ENCODE assay signal across 1 cellular context in genomic region chr11:46700251-46701077, GRCh38.
TF ChIP-seq lines count a peak whose summit lies in the region.

ARHGAP1 (minus strand) TSS chr11:46700619; CDS start chr11:46696107, 4,512 bp downstream.
ZNF408 (plus strand) TSS chr11:46701031; CDS start chr11:46701048, 17 bp downstream.

TF ChIP-seq in WTC11, 78 proteins besides CTCF, POLR2A, EP300 and RAD21 (continued from another document):
- TF ChIP-seq ZNF532 (CRISPR knock-in tag; IDR thresholded peaks at IDR 0.05; ENCODE audit: borderline replicate concordance) (no peak), ATF6 (CRISPR knock-in tag; IDR thresholded peaks at IDR 0.05) (no peak), MAX (CRISPR knock-in tag; IDR thresholded peaks at IDR 0.05) (peak; percentile 27; the same call in 1 of the 2 replicates), SP1 (CRISPR knock-in tag; conservative IDR thresholded peaks at IDR 0.05) (peak; percentile 94), ZNF281 (CRISPR knock-in tag; IDR thresholded peaks at IDR 0.05) (no peak), PREB (CRISPR knock-in tag; IDR thresholded peaks at IDR 0.05; ENCODE audit: borderline replicate concordance) (no peak), ATF1 (CRISPR knock-in tag; IDR thresholded peaks at IDR 0.05) (no peak), ERG (CRISPR knock-in tag; IDR thresholded peaks at IDR 0.05) (no peak), IRF1 (CRISPR knock-in tag; IDR thresholded peaks at IDR 0.05) (no peak), NFE2L1 (CRISPR knock-in tag; IDR thresholded peaks at IDR 0.05) (no peak), AR (CRISPR knock-in tag; IDR thresholded peaks at IDR 0.05) (no peak; the same call in 1 of the 2 replicates), NFYB (CRISPR knock-in tag; conservative IDR thresholded peaks at IDR 0.05; ENCODE audit: low read depth) (no peak), GRHL2 (CRISPR knock-in tag; IDR thresholded peaks at IDR 0.05; ENCODE audit: insufficient replicate concordance, severe bottlenecking) (no peak), NFATC4 (CRISPR knock-in tag; IDR thresholded peaks at IDR 0.05) (no peak), ELF4 (CRISPR knock-in tag; IDR thresholded peaks at IDR 0.05; ENCODE audit: low read depth) (no peak), NR3C1 (CRISPR knock-in tag; conservative IDR thresholded peaks at IDR 0.05; ENCODE audit: low read depth) (no peak), RELA (CRISPR knock-in tag; IDR thresholded peaks at IDR 0.05; ENCODE audit: borderline replicate concordance) (no peak), MYBL2 (CRISPR knock-in tag; IDR thresholded peaks at IDR 0.05) (no peak), ZNF263 (CRISPR knock-in tag; IDR thresholded peaks at IDR 0.05; ENCODE audit: low read depth) (no peak), ZNF317 (CRISPR knock-in tag; IDR thresholded peaks at IDR 0.05; ENCODE audit: borderline replicate concordance, low read depth) (no peak), ZNF671 (CRISPR knock-in tag; IDR thresholded peaks at IDR 0.05) (no peak), GABPB1 (CRISPR knock-in tag; IDR thresholded peaks at IDR 0.05) (peak; percentile 79), ZNF121 (CRISPR knock-in tag; IDR thresholded peaks at IDR 0.05) (no peak), USF2 (CRISPR knock-in tag; IDR thresholded peaks at IDR 0.05) (peak; percentile 73), JAZF1 (CRISPR knock-in tag; IDR thresholded peaks at IDR 0.05) (no peak), ZNF416 (CRISPR knock-in tag; IDR thresholded peaks at IDR 0.05) (no peak), TCF7 (CRISPR knock-in tag; IDR thresholded peaks at IDR 0.05; ENCODE audit: low read depth) (no peak), TP53 (CRISPR knock-in tag; IDR thresholded peaks at IDR 0.05) (no peak), PRRX2 (CRISPR knock-in tag; IDR thresholded peaks at IDR 0.05) (no peak), OVOL2 (CRISPR knock-in tag; IDR thresholded peaks at IDR 0.05; ENCODE audit: borderline replicate concordance) (no peak), FOXP1 (CRISPR knock-in tag; IDR thresholded peaks at IDR 0.05; ENCODE audit: borderline replicate concordance) (no peak), NR2C2 (CRISPR knock-in tag; IDR thresholded peaks at IDR 0.05) (no peak), ATF3 (CRISPR knock-in tag; conservative IDR thresholded peaks at IDR 0.05) (no peak), CREM (CRISPR knock-in tag; IDR thresholded peaks at IDR 0.05) (no peak), ESRRA (CRISPR knock-in tag; IDR thresholded peaks at IDR 0.05; ENCODE audit: borderline replicate concordance) (0 out of 2 replicates have a peak, but pooled peaks have one; percentile 33), ZBTB21 (CRISPR knock-in tag; IDR thresholded peaks at IDR 0.05; ENCODE audit: borderline replicate concordance) (0 out of 2 replicates have a peak, but pooled peaks have one; percentile 47), CBFB (CRISPR knock-in tag; IDR thresholded peaks at IDR 0.05; ENCODE audit: low read depth) (peak; percentile 48; the same call in 1 of the 2 replicates), ZNF232 (CRISPR knock-in tag; IDR thresholded peaks at IDR 0.05) (0 out of 2 replicates have a peak, but pooled peaks have one; percentile 42), MLX (CRISPR knock-in tag; IDR thresholded peaks at IDR 0.05) (no peak), ZNF425 (CRISPR knock-in tag; conservative IDR thresholded peaks at IDR 0.05) (no peak)
